18 cellular contexts compared by ENCODE assay signal in the genomic region with DNA sequence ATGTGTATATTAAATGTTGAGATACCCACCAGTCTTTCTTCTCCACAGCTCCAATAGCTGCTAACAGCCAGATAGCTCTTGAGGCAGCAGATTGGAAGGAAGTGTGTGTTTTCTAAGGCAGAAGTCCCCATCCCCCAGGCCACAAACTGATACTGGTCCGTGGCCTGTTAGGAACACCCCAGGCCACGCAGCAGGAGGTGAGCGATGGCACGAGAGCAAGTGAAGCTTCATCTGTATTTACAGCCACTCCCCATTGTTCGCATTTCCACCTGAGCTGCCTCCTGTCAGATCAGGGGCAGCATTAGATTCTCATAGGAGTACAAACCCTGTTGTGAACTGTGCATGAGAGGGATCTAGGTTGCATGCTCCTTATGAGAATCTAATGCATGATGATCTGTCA. TPM values are rescaled to one million over a fixed set of nuclear protein-coding genes. Genes with fewer than 3 reads are reported as not detected.
A peak's percentile ranks its signal among the peaks of the same experiment; 100 is the strongest.
DNase-seq lines count a peak whose midpoint lies in the region; ATAC-seq, FAIRE-seq and TF ChIP-seq lines count a peak whose summit lies in the region.
"Had no signal": no experiment of that assay in that cellular context is flagged by ENCODE, and none has a peak within 500 bp of the region (broad histone marks: within the 10 kb centered on the region; RNA-seq: fewer than 3 reads in every experiment).

No MANE protein-coding gene starts in this region.

- no peaks in the 10 kb centered on the region for H3K27me3 ChIP-seq in Karpas-422 (ENCODE audit: low read length)
- H3K27me3 ChIP-seq in neuronal stem cell (ENCODE audit: control insufficient read depth in 3 of 3, insufficient read depth in 3 of 3, low read depth in 1 of 3, low read length in 3 of 3), result no peaks in the 10 kb centered on the region

- peak overlapping the region; percentile 55; the same call in 1 of the 2 replicates for H2AFZ ChIP-seq in Karpas-422 (ENCODE audit: low read length)
- no peak overlapping the region for H2AFZ ChIP-seq in neuronal stem cell (ENCODE audit: low read length)

- no peaks in the 10 kb centered on the region for H3K9me3 ChIP-seq in Karpas-422 (ENCODE audit: low read length)
- H3K9me3 ChIP-seq in neuronal stem cell (replicated peaks in 1 of 2; ENCODE audit: control insufficient read depth in 2 of 2, insufficient read depth in 1 of 2, low read depth in 1 of 2, low read length in 2 of 2), result no peaks in the 10 kb centered on the region
- H3K9me3 ChIP-seq: Caco-2 had no signal

- H3K9ac ChIP-seq in Karpas-422 (ENCODE audit: low read length), result peak overlapping the region; percentile 49
- H3K9ac ChIP-seq in neuronal stem cell (ENCODE audit: low read depth, low read length, poor library complexity), result no peak overlapping the region

- H3K23ac ChIP-seq in neuronal stem cell (ENCODE audit: low read depth, low read length, poor library complexity), result no peak overlapping the region

- H3K4ac ChIP-seq in neuronal stem cell (ENCODE audit: low read length), result no peak overlapping the region

- H3K36me3 ChIP-seq in Karpas-422 (ENCODE audit: insufficient read depth, low read length) (no peaks in the 10 kb centered on the region), neuronal stem cell (replicated peaks in 1 of 2; ENCODE audit: control insufficient read depth in 2 of 2, insufficient read depth in 2 of 2, low read length in 2 of 2) (no peaks in the 10 kb centered on the region)

- no peaks in the 10 kb centered on the region for H3K9me2 ChIP-seq in Karpas-422 (replicated peaks; ENCODE audit: insufficient read depth, low read length)

- H3K14ac ChIP-seq in neuronal stem cell (ENCODE audit: low read length), result no peak overlapping the region

- H2BK15ac ChIP-seq in neuronal stem cell (ENCODE audit: low read length), result no peak overlapping the region

- DNase-seq in GM12892 (ENCODE audit: insufficient read length), result no peak
- peak; percentile 74 for DNase-seq in Karpas-422
- DNase-seq in neuronal stem cell (ENCODE audit: low spot score), result no peak
- DNase-seq: ACHN; Caco-2; CD4-positive, alpha-beta T cell; GDM1; H9 had no signal

- peak; percentile 9 for FAIRE-seq in GM12892 (lab: Jason Lieb, UNC)
- FAIRE-seq: A204.1, D721Med, H1 had no signal

- no peaks in the 10 kb centered on the region for H3K79me1 ChIP-seq in neuronal stem cell (ENCODE audit: low read depth, low read length)

- H3K4me1 ChIP-seq in Karpas-422 (ENCODE audit: low read length), result peaks cover 89% of the 10 kb centered on the region
- no peaks in the 10 kb centered on the region for H3K4me1 ChIP-seq in neuronal stem cell (ENCODE audit: control insufficient read depth in 2 of 2, insufficient read depth in 1 of 2, low read depth in 1 of 2, low read length in 2 of 2)
- H3K4me1 ChIP-seq: Caco-2 had no signal

- H3K4me3 ChIP-seq in Karpas-422 (ENCODE audit: low read length), result no peak overlapping the region
- no peak overlapping the region for H3K4me3 ChIP-seq in neuronal stem cell (ENCODE audit: low read length in 2 of 2)

- H2BK120ac ChIP-seq in neuronal stem cell (ENCODE audit: low read depth, low read length), result no peak overlapping the region

- no peak overlapping the region for H4K91ac ChIP-seq in neuronal stem cell (ENCODE audit: low read depth, low read length, poor library complexity)

- H3K4me2 ChIP-seq in Karpas-422 (ENCODE audit: low read depth, low read length, poor library complexity, severe bottlenecking) (peak overlapping the region; percentile 37), neuronal stem cell (ENCODE audit: insufficient read depth, low read length, poor library complexity, severe bottlenecking) (no peak overlapping the region)

- no peak overlapping the region for H3K18ac ChIP-seq in neuronal stem cell (ENCODE audit: low read length)

- peak overlapping the region; percentile 99 for H3K27ac ChIP-seq in Karpas-422 (ENCODE audit: low read length)
- no peak overlapping the region for H3K27ac ChIP-seq in neuronal stem cell (replicated peaks; ENCODE audit: low read length)
- H3K27ac ChIP-seq: C4-2B, HL-60 had no signal

- no peak overlapping the region for H2BK5ac ChIP-seq in neuronal stem cell (ENCODE audit: low read length)

- H2BK12ac ChIP-seq in neuronal stem cell (ENCODE audit: low read length), result no peak overlapping the region

- no peak for TF ChIP-seq POLR2A in GM12892 (IDR thresholded peaks at IDR 0.05; ENCODE audit: low read depth, low read length)

- no peaks in the 10 kb centered on the region for H4K20me1 ChIP-seq in Karpas-422 (ENCODE audit: insufficient read depth, low read depth, low read length)

- H4K8ac ChIP-seq in neuronal stem cell (ENCODE audit: low read depth, low read length), result peak overlapping the region; percentile 78

- no CpG with 5 or more reads among the region's 5 CpGs for WGBS in neuronal stem cell (ENCODE audit: extremely low coverage in 2 of 2, insufficient read length in 2 of 2, insufficient replicate concordance in 1 of 2), 2 donors

- no peaks in the 10 kb centered on the region for H3K79me2 ChIP-seq in Karpas-422 (ENCODE audit: low read length)

- H2AK5ac ChIP-seq in neuronal stem cell (ENCODE audit: low read depth, low read length), result no peak overlapping the region

- ATAC-seq in HG02798 (IDR thresholded peaks at IDR 0.05; ENCODE audit: poor library complexity, unreplicated experiment) (no peak), esophagus mucosa (no peak), GM19452 (IDR thresholded peaks at IDR 0.05; ENCODE audit: unreplicated experiment) (no peak)

RNA-seq across cellular contexts. Expression of a gene that starts 12.7 kb away (rescaled TPM):
- polyA plus RNA-seq in GM12892 (2012; ENCODE audit: missing spikeins), result 0.30 TPM
- 2.5 and 3.0 TPM in 2 replicates for total RNA-seq in Karpas-422 (2014; rRNA removed; shearing (Covaris generic); ENCODE audit: low replicate concordance)
- 0.01 TPM for polyA plus RNA-seq in neuronal stem cell (2013, experiment 1 of 2)
- polyA plus RNA-seq in neuronal stem cell (2013, experiment 2 of 2), result not detected
- 0.40 TPM for total RNA-seq in esophagus mucosa
- total RNA-seq: Caco-2; CD4-positive, alpha-beta T cell; H1; HT1080 had no signal
- polyA plus RNA-seq: BJ, H1 had no signal

RNA-seq across cellular contexts. Expression of a gene that starts 48.0 kb away (rescaled TPM):
- 2.0 TPM for polyA plus RNA-seq in GM12892 (2012; ENCODE audit: missing spikeins)
- total RNA-seq in Karpas-422 (2014; rRNA removed; shearing (Covaris generic); ENCODE audit: low replicate concordance), result 0.11 and 0.19 TPM in 2 replicates
- 0.04 TPM for polyA plus RNA-seq in neuronal stem cell (2013, experiment 1 of 2)
- polyA plus RNA-seq in neuronal stem cell (2013, experiment 2 of 2), result 0.03 TPM
- total RNA-seq in esophagus mucosa, result 36.9 TPM
- polyA plus RNA-seq: BJ had no signal

Comparison
In these comparisons a context has a peak if more than half of its experiments do, and no peak if none do; other contexts are left out.
1. RNA of a gene that starts 48.0 kb away (total RNA-seq): 36.9 TPM in esophagus mucosa (single experiment); 0.11 to 0.19 TPM in Karpas-422; every median in the first group is over 10 times any median in the second.